Comparison of ENCODE assay signal across 1 cellular context in genomic region chr18:37435996-37436395, GRCh38.
TF ChIP-seq lines count a peak whose summit lies in the region.

No MANE protein-coding gene starts in this region.

TF ChIP-seq in WTC11, 78 proteins besides CTCF, POLR2A, EP300 and RAD21:
- no peak for TF ChIP-seq ZBTB21 (CRISPR knock-in tag; IDR thresholded peaks at IDR 0.05; ENCODE audit: borderline replicate concordance)
- no peak for TF ChIP-seq CREM (CRISPR knock-in tag; IDR thresholded peaks at IDR 0.05)
- TF ChIP-seq TEAD1 (CRISPR knock-in tag; IDR thresholded peaks at IDR 0.05): no peak
- TF ChIP-seq ZNF416 (CRISPR knock-in tag; IDR thresholded peaks at IDR 0.05): no peak
- TF ChIP-seq, protein P1, sequence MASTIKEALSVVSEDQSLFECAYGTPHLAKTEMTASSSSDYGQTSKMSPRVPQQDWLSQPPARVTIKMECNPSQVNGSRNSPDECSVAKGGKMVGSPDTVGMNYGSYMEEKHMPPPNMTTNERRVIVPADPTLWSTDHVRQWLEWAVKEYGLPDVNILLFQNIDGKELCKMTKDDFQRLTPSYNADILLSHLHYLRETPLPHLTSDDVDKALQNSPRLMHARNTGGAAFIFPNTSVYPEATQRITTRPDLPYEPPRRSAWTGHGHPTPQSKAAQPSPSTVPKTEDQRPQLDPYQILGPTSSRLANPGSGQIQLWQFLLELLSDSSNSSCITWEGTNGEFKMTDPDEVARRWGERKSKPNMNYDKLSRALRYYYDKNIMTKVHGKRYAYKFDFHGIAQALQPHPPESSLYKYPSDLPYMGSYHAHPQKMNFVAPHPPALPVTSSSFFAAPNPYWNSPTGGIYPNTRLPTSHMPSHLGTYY (CRISPR knock-in tag; IDR thresholded peaks at IDR 0.05): no peak
- TF ChIP-seq, protein P2, sequence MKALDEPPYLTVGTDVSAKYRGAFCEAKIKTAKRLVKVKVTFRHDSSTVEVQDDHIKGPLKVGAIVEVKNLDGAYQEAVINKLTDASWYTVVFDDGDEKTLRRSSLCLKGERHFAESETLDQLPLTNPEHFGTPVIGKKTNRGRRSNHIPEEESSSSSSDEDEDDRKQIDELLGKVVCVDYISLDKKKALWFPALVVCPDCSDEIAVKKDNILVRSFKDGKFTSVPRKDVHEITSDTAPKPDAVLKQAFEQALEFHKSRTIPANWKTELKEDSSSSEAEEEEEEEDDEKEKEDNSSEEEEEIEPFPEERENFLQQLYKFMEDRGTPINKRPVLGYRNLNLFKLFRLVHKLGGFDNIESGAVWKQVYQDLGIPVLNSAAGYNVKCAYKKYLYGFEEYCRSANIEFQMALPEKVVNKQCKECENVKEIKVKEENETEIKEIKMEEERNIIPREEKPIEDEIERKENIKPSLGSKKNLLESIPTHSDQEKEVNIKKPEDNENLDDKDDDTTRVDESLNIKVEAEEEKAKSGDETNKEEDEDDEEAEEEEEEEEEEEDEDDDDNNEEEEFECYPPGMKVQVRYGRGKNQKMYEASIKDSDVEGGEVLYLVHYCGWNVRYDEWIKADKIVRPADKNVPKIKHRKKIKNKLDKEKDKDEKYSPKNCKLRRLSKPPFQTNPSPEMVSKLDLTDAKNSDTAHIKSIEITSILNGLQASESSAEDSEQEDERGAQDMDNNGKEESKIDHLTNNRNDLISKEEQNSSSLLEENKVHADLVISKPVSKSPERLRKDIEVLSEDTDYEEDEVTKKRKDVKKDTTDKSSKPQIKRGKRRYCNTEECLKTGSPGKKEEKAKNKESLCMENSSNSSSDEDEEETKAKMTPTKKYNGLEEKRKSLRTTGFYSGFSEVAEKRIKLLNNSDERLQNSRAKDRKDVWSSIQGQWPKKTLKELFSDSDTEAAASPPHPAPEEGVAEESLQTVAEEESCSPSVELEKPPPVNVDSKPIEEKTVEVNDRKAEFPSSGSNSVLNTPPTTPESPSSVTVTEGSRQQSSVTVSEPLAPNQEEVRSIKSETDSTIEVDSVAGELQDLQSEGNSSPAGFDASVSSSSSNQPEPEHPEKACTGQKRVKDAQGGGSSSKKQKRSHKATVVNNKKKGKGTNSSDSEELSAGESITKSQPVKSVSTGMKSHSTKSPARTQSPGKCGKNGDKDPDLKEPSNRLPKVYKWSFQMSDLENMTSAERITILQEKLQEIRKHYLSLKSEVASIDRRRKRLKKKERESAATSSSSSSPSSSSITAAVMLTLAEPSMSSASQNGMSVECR (CRISPR knock-in tag; IDR thresholded peaks at IDR 0.05; ENCODE audit: borderline replicate concordance): no peak
- TF ChIP-seq ZSCAN18 (CRISPR knock-in tag; IDR thresholded peaks at IDR 0.05): no peak
- no peak for TF ChIP-seq NR1H2 (CRISPR knock-in tag; IDR thresholded peaks at IDR 0.05)
- TF ChIP-seq MXD4 (CRISPR knock-in tag; IDR thresholded peaks at IDR 0.05; ENCODE audit: borderline replicate concordance): no peak
- TF ChIP-seq NR2C2 (CRISPR knock-in tag; IDR thresholded peaks at IDR 0.05): no peak
- no peak for TF ChIP-seq CREB1 (CRISPR knock-in tag; IDR thresholded peaks at IDR 0.05)
- TF ChIP-seq, protein P3, sequence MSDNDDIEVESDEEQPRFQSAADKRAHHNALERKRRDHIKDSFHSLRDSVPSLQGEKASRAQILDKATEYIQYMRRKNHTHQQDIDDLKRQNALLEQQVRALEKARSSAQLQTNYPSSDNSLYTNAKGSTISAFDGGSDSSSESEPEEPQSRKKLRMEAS (CRISPR knock-in tag; IDR thresholded peaks at IDR 0.05): no peak
